In the genomic region with DNA sequence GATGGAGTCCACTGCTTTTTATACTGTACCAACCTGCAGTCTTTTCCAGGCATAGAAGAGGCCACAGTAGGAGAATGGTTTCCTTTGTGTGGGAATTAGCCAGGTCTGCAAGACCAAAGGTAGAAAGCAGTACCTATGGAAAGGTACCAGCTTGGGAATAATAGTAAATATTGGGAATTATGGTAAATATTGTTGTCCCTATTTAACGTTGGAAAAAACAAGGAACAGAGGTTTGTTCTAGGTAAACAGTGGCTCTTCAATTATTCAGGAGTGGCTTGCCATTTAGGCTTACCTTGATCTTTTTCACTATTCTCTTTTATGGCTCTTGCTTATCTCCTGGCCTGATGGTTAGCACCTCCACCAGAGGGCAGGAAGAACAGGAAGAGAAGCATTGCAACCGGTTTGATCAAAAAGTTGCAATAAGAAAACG, we compare ENCODE assay signal across 14 cellular contexts. TPM values are rescaled to one million over a fixed set of nuclear protein-coding genes. Genes with fewer than 3 reads are reported as not detected.
DNase-seq lines count a peak whose midpoint lies in the region; ATAC-seq, FAIRE-seq and TF ChIP-seq lines count a peak whose summit lies in the region.
"Had no signal": no experiment of that assay in that cellular context is flagged by ENCODE, and none has a peak within 500 bp of the region (broad histone marks: within the 10 kb centered on the region; RNA-seq: fewer than 3 reads in every experiment).

No MANE protein-coding gene starts in this region.

- H3K27ac ChIP-seq in K562 (ENCODE audit: extremely low read depth, low read depth, low read length) = no peak overlapping the region

- H2AFZ ChIP-seq in K562 (ENCODE audit: low read depth, low read length) = no peak overlapping the region

- peak; percentile 9 for TF ChIP-seq CTCF in GM10266 (IDR thresholded peaks at IDR 0.05; ENCODE audit: control insufficient read depth, insufficient read depth, low read depth, missing control alignments)
- no peak for TF ChIP-seq CTCF in NB4 (IDR thresholded peaks at IDR 0.05; ENCODE audit: low read depth, low read length)
- peak in 2 of 3 experiments; percentile 29 to 44; a peak in 2 of 6 replicates for TF ChIP-seq CTCF in K562 (IDR thresholded peaks at IDR 0.05 in 2 of 3, conservative IDR thresholded peaks at IDR 0.05 in 1 of 3; ENCODE audit: insufficient read depth in 2 of 3, low read depth in 1 of 3, low read length in 3 of 3)

- TF ChIP-seq POLR2A in NB4 (IDR thresholded peaks at IDR 0.05; ENCODE audit: extremely low read depth, insufficient read length) (no peak), K562 (conservative IDR thresholded peaks at IDR 0.05) (no peak), GM12891 (IDR thresholded peaks at IDR 0.05; ENCODE audit: low read depth, low read length) (no peak)

- no TSS peak for BruUV-seq in K562 (replicated peaks; lab: Mats Ljungman, UMichigan)

- H3K9me1 ChIP-seq in K562 (ENCODE audit: control insufficient read depth, insufficient read depth, low read length) = no peaks in the 10 kb centered on the region

- H3K4me1 ChIP-seq in K562 (replicated peaks in 1 of 2; ENCODE audit: control insufficient read depth in 2 of 2, insufficient read depth in 2 of 2, low read length in 2 of 2) = no peaks in the 10 kb centered on the region

- TF ChIP-seq EP300 in K562 (IDR thresholded peaks at IDR 0.05; ENCODE audit: low read length) = no peak

- CTCF ChIA-PET in K562 (lab: Yijun Ruan, JAX; ENCODE audit: low intra/inter-chr PET ratio) = interaction anchor here (0.6 kb wide), 1 partner anchor 193 kb away, joined by 5 read pairs; no protein-coding TSS in a partner anchor

- in situ Hi-C loops in K562 (cut with MboI) = no loop called here

- peaks cover 7 to 19% of the 10 kb centered on the region in 2 experiments; a peak in 3 of 5 replicates for H3K27me3 ChIP-seq in K562 (ENCODE audit: control insufficient read depth in 2 of 2, insufficient read depth in 2 of 2, low read length in 2 of 2)

- POLR2A ChIA-PET in K562 (lab: Yijun Ruan, JAX) = interaction anchor here (0.7 kb wide), 1 partner anchor 15 kb away, joined by 3 read pairs; no protein-coding TSS in a partner anchor

- WGBS in K562 (ENCODE audit: insufficient coverage, low coverage, missing lambda C conversion rate) = 4% methylated on average over 3 of the region's 3 CpGs

- TF ChIP-seq RAD21 in K562 (CRISPR knock-in tag; conservative IDR thresholded peaks at IDR 0.05 in 1 of 2, IDR thresholded peaks at IDR 0.05 in 1 of 2) = peak; percentile 38 to 52

- DNase-seq in GM10266 (ENCODE audit: extremely low spot score) (no peak), NB4 (ENCODE audit: low read depth) (peak; percentile 28), K562 (ENCODE audit: extremely low read depth in 1 of 4, low spot score in 3 of 4) (peak in 1 of 4 experiments; percentile 23), lung microvascular endothelial cell (ENCODE audit: low read depth in 2 of 2) (peak; percentile 5 to 14), GDM1 (lab: John Stamatoyannopoulos, UW) (no peak), GM12891 (ENCODE audit: insufficient read length, low spot score) (no peak), CD1c-positive myeloid dendritic cell (ENCODE audit: extremely low spot score) (no peak)
- DNase-seq: CD8-positive, alpha-beta memory T cell; erythroblast; GOT3; NCI-H1930; stimulated activated naive CD8-positive, alpha-beta T cell treated with anti-CD3 and anti-CD28 coated beads, Interleukin-15, amount 100 ng/mL, for 72 hours; T-helper 2 cell had no signal

- ATAC-seq in K562 = peak; percentile 64; the same call in 1 of the 3 replicates
- no peak for ATAC-seq in HG03196 (IDR thresholded peaks at IDR 0.05; ENCODE audit: unreplicated experiment)
- ATAC-seq: stimulated activated naive CD8-positive, alpha-beta T cell treated with anti-CD3 and anti-CD28 coated beads, Interleukin-15, amount 100 ng/mL, for 72 hours had no signal

- H3K4me3 ChIP-seq in NB4 (ENCODE audit: low read depth, low read length) = no peak overlapping the region
- no peak overlapping the region for H3K4me3 ChIP-seq in K562

- H3K79me2 ChIP-seq in K562 (ENCODE audit: control insufficient read depth, insufficient read depth, low read length) = no peaks in the 10 kb centered on the region

- no peak for FAIRE-seq in K562 (lab: Jason Lieb, UNC)
- FAIRE-seq in GM12891 (lab: Jason Lieb, UNC) = no peak

- H3K9ac ChIP-seq in K562 (ENCODE audit: insufficient read depth in 1 of 2, low read depth in 2 of 2, low read length in 2 of 2) = no peak overlapping the region

- intact Hi-C loops in K562 (cut with micrococcal nuclease) = no loop called here

- H3K9me3 ChIP-seq in K562 (replicated peaks; ENCODE audit: control insufficient read depth, insufficient read depth, low read depth, low read length) = no peaks in the 10 kb centered on the region

- no peaks in the 10 kb centered on the region for H3K36me3 ChIP-seq in K562 (ENCODE audit: control insufficient read depth, insufficient read depth, low read length)

- H3K4me2 ChIP-seq in K562 (ENCODE audit: insufficient read depth, low read length) = no peak overlapping the region

- H4K20me1 ChIP-seq in K562 (replicated peaks; ENCODE audit: control insufficient read depth, insufficient read depth, low read length) = no peaks in the 10 kb centered on the region

TF ChIP-seq in K562, 482 proteins besides CTCF, POLR2A, EP300 and RAD21:
- TF ChIP-seq RAD51 (IDR thresholded peaks at IDR 0.05; ENCODE audit: borderline replicate concordance, low read depth) = no peak
TF ChIP-seq in K562: peak in this region for 0.

TF ChIP-seq in GM12891, 5 proteins besides CTCF, POLR2A, EP300 and RAD21:
- no peak for TF ChIP-seq POU2F2 (IDR thresholded peaks at IDR 0.05; ENCODE audit: low read depth, low read length)
- no peak for TF ChIP-seq PAX5 (IDR thresholded peaks at IDR 0.05; ENCODE audit: insufficient read depth, low read length, severe bottlenecking)
- no peak for TF ChIP-seq POLR2AphosphoS5 (IDR thresholded peaks at IDR 0.05; ENCODE audit: low read depth, low read length)
- no peak for TF ChIP-seq SPI1 (IDR thresholded peaks at IDR 0.05; ENCODE audit: low read depth, low read length)
- TF ChIP-seq TAF1 (IDR thresholded peaks at IDR 0.05; ENCODE audit: low read depth, low read length) = no peak

RNA-seq across cellular contexts. Expression of a gene that starts 43.9 kb away (rescaled TPM):
- not detected in 2 replicates for total RNA-seq in K562 (2011; cell fraction: chromatin; rRNA removed; ENCODE audit: low replicate concordance)
- total RNA-seq in K562 (2011; cell fraction: nucleolus; rRNA removed) = not detected in 2 replicates
- total RNA-seq in K562 (2011; cell fraction: nucleoplasm; rRNA removed) = not detected in 2 replicates
- not detected in 2 replicates for total RNA-seq in K562 (2014; rRNA removed)
- total RNA-seq in K562 (2014; rRNA removed; fragmentation: Illumina TruSeq; extraction: Trizol) = not detected in 2 replicates
- total RNA-seq in K562 (2015; rRNA removed; fragmentation: Illumina TruSeq; extraction: Trizol) = not detected in 2 replicates
- 0.13 TPM in 1 of 2 replicates, not detected in the other for total RNA-seq in K562 (2021)
- polyA plus RNA-seq in K562 (2011; rRNA removed) = not detected in 2 replicates
- polyA plus RNA-seq in K562 (2011; cell fraction: cytosol; rRNA removed) = not detected in 2 replicates
- not detected in 2 replicates for polyA plus RNA-seq in K562 (2011; cell fraction: nucleus; rRNA removed)
- polyA plus RNA-seq in K562 (2012) = not detected in 2 replicates
- polyA plus RNA-seq in K562 (2014; fragmentation: Illumina TruSeq; extraction: Trizol) = not detected in 2 replicates
- not detected for polyA plus RNA-seq in K562 (2014; fragmentation: Nextera tagmentation; extraction: Ambion mirVana)
- not detected in 2 replicates for polyA plus RNA-seq in K562 (2014; rRNA removed)
- not detected in 2 replicates for polyA minus RNA-seq in K562 (2011; rRNA and poly(A)+ RNA removed)
- polyA minus RNA-seq in K562 (2011; cell fraction: cytosol; rRNA and poly(A)+ RNA removed) = not detected in 2 replicates
- polyA minus RNA-seq in K562 (2011; cell fraction: nucleus; rRNA and poly(A)+ RNA removed) = not detected in 2 replicates
- total RNA-seq in lung microvascular endothelial cell = 2.0 and 3.6 TPM in 2 replicates
- polyA plus RNA-seq in GM12891 (2012; ENCODE audit: low read depth, missing spikeins) = 19.7 TPM

Comparison
In these comparisons a context has a peak if more than half of its experiments do, and no peak if none do; other contexts are left out.
1. DNase-seq: peak in NB4 (single experiment) and lung microvascular endothelial cell (2 of 2); none in GM10266 (single experiment), GDM1 (single experiment), GM12891 (single experiment) and CD1c-positive myeloid dendritic cell (single experiment).